22 cellular contexts compared by ENCODE assay signal in the genomic region with DNA sequence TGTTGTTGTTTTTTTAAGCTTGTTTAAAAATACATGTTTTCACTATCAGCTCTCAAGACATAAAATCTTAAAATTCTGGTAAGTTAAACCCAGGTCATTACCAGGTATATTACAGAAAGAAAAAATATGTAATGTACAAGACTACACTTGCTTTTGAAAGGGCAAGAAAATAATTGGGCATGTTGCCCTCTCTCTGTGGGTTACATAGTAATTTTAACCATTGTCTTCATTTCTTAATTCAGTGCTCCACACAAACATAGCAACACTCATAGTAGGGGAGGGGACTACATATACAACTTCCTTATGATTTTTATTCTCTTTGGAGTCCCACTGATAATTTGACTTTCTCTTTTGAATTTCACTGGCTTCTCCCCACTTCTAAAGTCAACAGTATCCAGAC.
DNase-seq lines count a peak whose midpoint lies in the region; ATAC-seq, FAIRE-seq and TF ChIP-seq lines count a peak whose summit lies in the region.
"Had no signal": no experiment of that assay in that cellular context is flagged by ENCODE, and none has a peak within 500 bp of the region (broad histone marks: within the 10 kb centered on the region; RNA-seq: fewer than 3 reads in every experiment).

No MANE protein-coding gene starts in this region.

- no peaks in the 10 kb centered on the region for H3K4me1 ChIP-seq in right lobe of liver
- H3K4me1 ChIP-seq: BLaER1, HAP-1, Peyer's patch had no signal

- no peak overlapping the region for H3K27ac ChIP-seq in right lobe of liver
- H3K27ac ChIP-seq: BLaER1, Peyer's patch had no signal

- H3K36me3 ChIP-seq in bronchial epithelial cell (ENCODE audit: control insufficient read depth, insufficient read depth, low read length) (no peaks in the 10 kb centered on the region), right lobe of liver (no peaks in the 10 kb centered on the region)
- H3K36me3 ChIP-seq: HAP-1, Peyer's patch had no signal

- intact Hi-C loops in right lobe of liver (cut with DNase I), result no loop called here

- FAIRE-seq in bronchial epithelial cell (lab: Jason Lieb, UNC), result no peak
- FAIRE-seq: G401.6 had no signal

- DNase-seq in AG10803 (ENCODE audit: low read depth), result peak; percentile 44
- peak; percentile 25 for DNase-seq in NCI-H146 (lab: John Stamatoyannopoulos, UW)
- DNase-seq in bronchial epithelial cell (ENCODE audit: low read depth), result peak; percentile 67
- DNase-seq in fibroblast of pulmonary artery (ENCODE audit: low read depth), result peak; percentile 41
- DNase-seq in right lobe of liver, result no peak
- no peak for DNase-seq in NCI-H510A treated with DMSO at 0.1 percent for 48 hours (lab: John Stamatoyannopoulos, UW)
- DNase-seq: CD4-positive, CD25-positive, alpha-beta regulatory T cell; DMS53; GOT3; HFFc6; NCI-H1092 treated with DMSO at 0.1 percent for 48 hours; NCI-H1436; NCI-H2107; NCI-H524 treated with DMSO at 0.1 percent for 48 hours; Peyer's patch; SK-N-SH; SW 1271 had no signal

- no peak for TF ChIP-seq CTCF in AG10803 (conservative IDR thresholded peaks at IDR 0.05; ENCODE audit: low read length)
- no peak for TF ChIP-seq CTCF in bronchial epithelial cell (IDR thresholded peaks at IDR 0.05; ENCODE audit: insufficient read depth, low read length, severe bottlenecking)
- no peak for TF ChIP-seq CTCF in fibroblast of pulmonary artery (IDR thresholded peaks at IDR 0.05; ENCODE audit: low read length, missing control alignments)
- no peak for TF ChIP-seq CTCF in right lobe of liver (IDR thresholded peaks at IDR 0.05)

- TF ChIP-seq POLR2A in right lobe of liver (IDR thresholded peaks at IDR 0.05), result no peak

- no peaks in the 10 kb centered on the region for H3K9me3 ChIP-seq in right lobe of liver
- H3K9me3 ChIP-seq: BLaER1, HAP-1, Peyer's patch, SK-N-SH had no signal

- H3K4me3 ChIP-seq in AG10803 (ENCODE audit: low read length), result no peak overlapping the region
- no peak overlapping the region for H3K4me3 ChIP-seq in bronchial epithelial cell (ENCODE audit: low read depth, low read length)
- H3K4me3 ChIP-seq in fibroblast of pulmonary artery (replicated peaks; ENCODE audit: low read depth, low read length), result no peak overlapping the region
- H3K4me3 ChIP-seq in right lobe of liver, result no peak overlapping the region
- H3K4me3 ChIP-seq: BLaER1, HAP-1, Peyer's patch had no signal

- ATAC-seq in right lobe of liver (no peak), HG02588 (IDR thresholded peaks at IDR 0.05; ENCODE audit: unreplicated experiment) (no peak)
- no peak for ATAC-seq in activated CD4-positive, CD25-positive, alpha-beta regulatory T cell treated with anti-CD3 and anti-CD28 coated beads, Interleukin-2, amount 50 U/mL, for 24 hours

- no peaks in the 10 kb centered on the region for H3K27me3 ChIP-seq in bronchial epithelial cell (ENCODE audit: control insufficient read depth, insufficient read depth, low read length)
- H3K27me3 ChIP-seq in right lobe of liver, result no peaks in the 10 kb centered on the region
- H3K27me3 ChIP-seq: BLaER1, Peyer's patch had no signal

Comparison
In these comparisons a context has a peak if more than half of its experiments do, and no peak if none do; other contexts are left out.
1. DNase-seq: peak in AG10803 (single experiment), NCI-H146 (single experiment), bronchial epithelial cell (single experiment) and fibroblast of pulmonary artery (single experiment); none in right lobe of liver (0 of 3) and NCI-H510A treated with DMSO at 0.1 percent for 48 hours (single experiment).